In genomic region chr22:30267382-30268302, GRCh38 we compare ENCODE assay signal across 9 cellular contexts. TPM values are rescaled to one million over a fixed set of nuclear protein-coding genes. Genes with fewer than 3 reads are reported as not detected.
DNase-seq lines count a peak whose midpoint lies in the region; ATAC-seq and TF ChIP-seq lines count a peak whose summit lies in the region.
"Had no signal": no experiment of that assay in that cellular context is flagged by ENCODE, and none has a peak within 500 bp of the region (broad histone marks: within the 10 kb centered on the region; RNA-seq: fewer than 3 reads in every experiment).

No MANE protein-coding gene starts in this region.

- no peaks in the 10 kb centered on the region for H3K27me3 Mint-ChIP-seq in activated CD4-positive, alpha-beta T cell treated with anti-CD3 and anti-CD28 coated beads for 36 hours

- no peak for TF ChIP-seq CTCF in thoracic aorta (IDR thresholded peaks at IDR 0.05)

- no peaks in the 10 kb centered on the region for H3K27me3 ChIP-seq in esophagus (ENCODE audit: control insufficient read depth in 1 of 2, insufficient read depth in 2 of 2, low read length in 2 of 2)
- H3K27me3 ChIP-seq in thoracic aorta (replicated peaks; ENCODE audit: insufficient read depth) = no peaks in the 10 kb centered on the region

- H3K36me3 ChIP-seq in esophagus (ENCODE audit: control insufficient read depth in 2 of 2, insufficient read depth in 2 of 2, low read length in 1 of 2) (no peaks in the 10 kb centered on the region), thoracic aorta (no peaks in the 10 kb centered on the region)

- H3K4me3 ChIP-seq in esophagus (ENCODE audit: low read depth in 1 of 2, low read length in 2 of 2) (no peak overlapping the region), thoracic aorta (peak overlapping the region; percentile 60)
- H3K4me3 ChIP-seq: lung had no signal

- H3K9me3 Mint-ChIP-seq in activated CD4-positive, alpha-beta T cell treated with anti-CD3 and anti-CD28 coated beads for 36 hours (ENCODE audit: low read depth) = no peaks in the 10 kb centered on the region

- H3K27ac ChIP-seq in esophagus (ENCODE audit: low read depth in 2 of 2, low read length in 1 of 2) (peak overlapping the region; percentile 11 to 19), thoracic aorta (peak overlapping the region in 1 of 2 donors; percentile 41)

- intact Hi-C loops in activated CD4-positive, alpha-beta T cell treated with anti-CD3 and anti-CD28 coated beads for 36 hours (cut with DNase I, micrococcal nuclease) = loop anchor here in 1 of 2 experiments (1.0 to 10.0 kb wide), 6 partner anchors 120 to 700 kb away; partner anchors contain the start of genes MORC2, MTMR3, NF2 and PES1

- peaks cover 38% of the 10 kb centered on the region for H3K4me1 Mint-ChIP-seq in activated CD4-positive, alpha-beta T cell treated with anti-CD3 and anti-CD28 coated beads for 36 hours

- H3K9me3 ChIP-seq in esophagus (ENCODE audit: control insufficient read depth in 2 of 2, insufficient read depth in 1 of 2, low read depth in 1 of 2, low read length in 1 of 2) (no peaks in the 10 kb centered on the region), thoracic aorta (no peaks in the 10 kb centered on the region)

- H3K36me3 Mint-ChIP-seq in activated CD4-positive, alpha-beta T cell treated with anti-CD3 and anti-CD28 coated beads for 36 hours (ENCODE audit: low read depth) = peaks cover 57% of the 10 kb centered on the region

- H3K4me1 ChIP-seq in esophagus (ENCODE audit: control insufficient read depth in 2 of 2, insufficient read depth in 2 of 2, low read length in 1 of 2) (peaks cover 0 to 4% of the 10 kb centered on the region in 2 donors), thoracic aorta (ENCODE audit: control insufficient read depth in 1 of 2, low read depth in 2 of 2) (no peaks in the 10 kb centered on the region)

- peak overlapping the region; percentile 88 for H3K4me3 Mint-ChIP-seq in activated CD4-positive, alpha-beta T cell treated with anti-CD3 and anti-CD28 coated beads for 36 hours

- H3K27ac Mint-ChIP-seq in activated CD4-positive, alpha-beta T cell treated with anti-CD3 and anti-CD28 coated beads for 36 hours = peak overlapping the region; percentile 98

- POLR2A ChIA-PET in activated CD4-positive, alpha-beta T cell treated with anti-CD3 and anti-CD28 coated beads for 36 hours (lab: Charles Lee) = interaction anchor here (0.6 kb wide), 1 partner anchor 160 kb away, joined by 4 read pairs; no protein-coding TSS in a partner anchor

- WGBS in esophagus, 2 donors = 73 to 77% methylated on average over 14 of the region's 14 CpGs

- ATAC-seq in activated CD4-positive, alpha-beta T cell treated with anti-CD3 and anti-CD28 coated beads for 36 hours = peak; percentile 14
- ATAC-seq in thoracic aorta (ENCODE audit: insufficient number of reproducible peaks, low FRiP score, low read depth) = no peak

- CTCF ChIA-PET in activated CD4-positive, alpha-beta T cell treated with anti-CD3 and anti-CD28 coated beads for 36 hours (lab: Charles Lee) = interaction anchor here (0.7 to 2.0 kb wide), 6 partner anchors 18 to 160 kb away, joined by 3 to 7 read pairs (median 4); no protein-coding TSS in a partner anchor

- peak; percentile 76 for DNase-seq in activated CD4-positive, alpha-beta T cell treated with anti-CD3 and anti-CD28 coated beads for 36 hours
- no peak for DNase-seq in activated CD4-positive, alpha-beta T cell treated with anti-CD3 and anti-CD28 coated beads for 1 hour
- peak; percentile 41 for DNase-seq in activated CD4-positive, alpha-beta T cell treated with anti-CD3 and anti-CD28 coated beads, Interleukin-2, amount 50 U/mL, for 1 hour
- DNase-seq in thoracic aorta (ENCODE audit: low spot score) = no peak
- DNase-seq in RPMI8226 = no peak
- DNase-seq in A172 (ENCODE audit: low spot score) = no peak
- no peak for DNase-seq in superior temporal gyrus (ENCODE audit: extremely low spot score)

RNA-seq across cellular contexts. Expression of gene OSM, which starts 1.0 kb away (rescaled TPM):
- 10 to 100 TPM; 13.8 to 17.6 TPM for total RNA-seq in activated CD4-positive, alpha-beta T cell treated with anti-CD3 and anti-CD28 coated beads for 36 hours
- polyA plus RNA-seq in esophagus = under 1 TPM; 0.22 to 0.63 TPM
- 10 to 100 TPM in 1 of 2 donors, 1 to 10 TPM in 1; 3.5 to 27.1 TPM for total RNA-seq in thoracic aorta
- total RNA-seq in A172 (2014; rRNA removed; shearing (Covaris generic)) = not detected in 2 replicates

RNA-seq across cellular contexts. Expression of gene LIF, which starts 21.1 kb away (rescaled TPM):
- total RNA-seq in activated CD4-positive, alpha-beta T cell treated with anti-CD3 and anti-CD28 coated beads for 36 hours = 100 to 1,000 TPM in 1 of 2 experiments, 10 to 100 TPM in 1; 77.3 to 105 TPM
- polyA plus RNA-seq in esophagus = 1 to 10 TPM in 1 of 2 donors, under 1 TPM in 1; 0.54 to 1.0 TPM
- total RNA-seq in thoracic aorta = 10 to 100 TPM in 1 of 2 donors, 1 to 10 TPM in 1; 1.4 to 11.3 TPM
- 24.8 and 25.4 TPM in 2 replicates for total RNA-seq in A172 (2014; rRNA removed; shearing (Covaris generic))

RNA-seq across cellular contexts. Expression of gene CASTOR1, which starts 21.7 kb away (rescaled TPM):
- total RNA-seq in activated CD4-positive, alpha-beta T cell treated with anti-CD3 and anti-CD28 coated beads for 36 hours = 1 to 10 TPM; 1.6 to 2.2 TPM
- 10 to 100 TPM; 29.7 to 39.3 TPM for polyA plus RNA-seq in esophagus
- 10 to 100 TPM in 1 of 2 donors, 1 to 10 TPM in 1; 7.5 to 22.6 TPM for total RNA-seq in thoracic aorta
- total RNA-seq in A172 (2014; rRNA removed; shearing (Covaris generic)) = 12.8 and 20.8 TPM in 2 replicates

RNA-seq across cellular contexts. Expression of gene TBC1D10A, which starts 59.1 kb away (rescaled TPM):
- total RNA-seq in activated CD4-positive, alpha-beta T cell treated with anti-CD3 and anti-CD28 coated beads for 36 hours = 10 to 100 TPM; 20.1 to 21.6 TPM
- polyA plus RNA-seq in esophagus = 10 to 100 TPM; 30.4 to 35.3 TPM
- 10 to 100 TPM; 31.5 to 54.2 TPM for total RNA-seq in thoracic aorta
- total RNA-seq in A172 (2014; rRNA removed; shearing (Covaris generic)) = 12.1 and 17.0 TPM in 2 replicates

Comparison
In these comparisons a context has a peak if more than half of its experiments do, and no peak if none do; other contexts are left out.
1. DNase-seq: peak in activated CD4-positive, alpha-beta T cell treated with anti-CD3 and anti-CD28 coated beads for 36 hours (single experiment) and activated CD4-positive, alpha-beta T cell treated with anti-CD3 and anti-CD28 coated beads, Interleukin-2, amount 50 U/mL, for 1 hour (single experiment); none in activated CD4-positive, alpha-beta T cell treated with anti-CD3 and anti-CD28 coated beads for 1 hour (single experiment), thoracic aorta (single experiment), RPMI8226 (single experiment), A172 (single experiment) and superior temporal gyrus (single experiment).